Comparison of ENCODE assay signal across 12 cellular contexts in the genomic region with DNA sequence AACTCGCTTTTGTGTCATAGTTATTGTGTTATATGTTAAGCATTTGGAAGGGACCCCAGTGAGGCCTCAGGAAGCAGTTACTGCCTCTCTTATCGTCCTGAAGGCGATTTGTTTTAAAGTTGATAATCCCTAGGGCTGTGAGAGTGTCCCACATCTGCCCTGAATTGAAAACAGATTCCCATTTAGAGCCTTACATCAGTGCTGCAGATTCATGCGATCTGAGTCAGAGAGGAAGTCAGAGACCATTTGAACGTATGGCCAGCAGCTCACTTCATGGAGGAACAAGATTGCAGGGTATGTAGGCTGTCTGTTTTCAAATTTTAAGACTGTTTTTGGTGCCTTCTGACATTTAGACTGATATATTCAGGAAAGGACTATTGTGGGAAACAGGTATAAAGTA.
DNase-seq lines count a peak whose midpoint lies in the region; ATAC-seq, FAIRE-seq and TF ChIP-seq lines count a peak whose summit lies in the region.
"Had no signal": no experiment of that assay in that cellular context is flagged by ENCODE, and none has a peak within 500 bp of the region (broad histone marks: within the 10 kb centered on the region; RNA-seq: fewer than 3 reads in every experiment).

No MANE protein-coding gene starts in this region.

- TF ChIP-seq CTCF in brain (conservative IDR thresholded peaks at IDR 0.05) (no peak), right atrium auricular region (IDR thresholded peaks at IDR 0.05) (no peak), thoracic aorta (IDR thresholded peaks at IDR 0.05) (no peak)

- FAIRE-seq in HTR-8/SVneo (lab: Jason Lieb, UNC) = no peak
- FAIRE-seq: G401.6 had no signal

- peak overlapping the region in 3 of 5 experiments; percentile 46 to 77 (median 62) for H3K4me3 Mint-ChIP-seq in brain

- ATAC-seq in thoracic aorta (ENCODE audit: insufficient number of reproducible peaks, low FRiP score, low read depth) (no peak), esophagus mucosa (no peak)

- H3K27ac Mint-ChIP-seq in brain = peak overlapping the region in 3 of 5 experiments; percentile 17 to 87 (median 61)

- DNase-seq in HTR-8/SVneo (ENCODE audit: insufficient read length, low spot score) = peak; percentile 34
- DNase-seq in right atrium auricular region (ENCODE audit: low spot score) = no peak
- no peak for DNase-seq in thoracic aorta (ENCODE audit: low spot score)
- no peak for DNase-seq in stimulated activated CD4-positive, alpha-beta T cell treated with anti-CD3 and anti-CD28 coated beads, Interleukin-2, amount 100 ng/mL, for 24 hours
- DNase-seq in SK-N-DZ (ENCODE audit: low spot score) = no peak
- DNase-seq in DMS79 treated with DMSO at 0.1 percent for 48 hours (lab: John Stamatoyannopoulos, UW) = no peak
- DNase-seq: activated CD4-positive, alpha-beta T cell treated with anti-CD3 and anti-CD28 coated beads for 4 hours; NCI-H1048 had no signal

- peak overlapping the region in 1 of 2 donors; percentile 28 for H3K4me3 ChIP-seq in right atrium auricular region
- peak overlapping the region; percentile 64 for H3K4me3 ChIP-seq in thoracic aorta

- no peaks in the 10 kb centered on the region for H3K36me3 Mint-ChIP-seq in brain

- no peaks in the 10 kb centered on the region for H3K27me3 ChIP-seq in right atrium auricular region
- H3K27me3 ChIP-seq in thoracic aorta (replicated peaks; ENCODE audit: insufficient read depth) = no peaks in the 10 kb centered on the region

- peaks cover 15% of the 10 kb centered on the region for H3K4me1 Mint-ChIP-seq in brain

- H3K27ac ChIP-seq in right atrium auricular region = peak overlapping the region; percentile 41 to 52
- H3K27ac ChIP-seq in thoracic aorta = peak overlapping the region; percentile 51 to 66
- H3K27ac ChIP-seq: parathyroid adenoma had no signal

- H3K36me3 ChIP-seq in right atrium auricular region = no peaks in the 10 kb centered on the region
- no peaks in the 10 kb centered on the region for H3K36me3 ChIP-seq in thoracic aorta

- no peaks in the 10 kb centered on the region for H3K9me3 ChIP-seq in right atrium auricular region
- no peaks in the 10 kb centered on the region for H3K9me3 ChIP-seq in thoracic aorta

- no peaks in the 10 kb centered on the region for H3K9me3 Mint-ChIP-seq in brain

- H3K4me1 ChIP-seq in right atrium auricular region (no peaks in the 10 kb centered on the region), thoracic aorta (ENCODE audit: control insufficient read depth in 1 of 2, low read depth in 2 of 2) (peaks cover 2 to 47% of the 10 kb centered on the region in 2 donors)
- H3K4me1 ChIP-seq: parathyroid adenoma had no signal

- peaks cover 4% of the 10 kb centered on the region for H3K27me3 Mint-ChIP-seq in brain
